Comparison of ENCODE assay signal across 1 cellular context in genomic region chr3:50268276-50268675, GRCh38.
TF ChIP-seq lines count a peak whose summit lies in the region.

No MANE protein-coding gene starts in this region.

TF ChIP-seq in HCT116, 20 proteins besides CTCF, POLR2A, EP300 and RAD21:
- no peak for TF ChIP-seq SIN3A (IDR thresholded peaks at IDR 0.05; ENCODE audit: low read depth)
- no peak for TF ChIP-seq FOSL1 (IDR thresholded peaks at IDR 0.05; ENCODE audit: low read depth)
- TF ChIP-seq ZBTB33 (IDR thresholded peaks at IDR 0.05; ENCODE audit: extremely low read depth, insufficient replicate concordance, low read length), result no peak
- TF ChIP-seq ELF1 (IDR thresholded peaks at IDR 0.05; ENCODE audit: borderline replicate concordance, low read depth), result no peak
- no peak for TF ChIP-seq ZNF274 (IDR thresholded peaks at IDR 0.05; ENCODE audit: low read depth, low read length)
- TF ChIP-seq EGR1 (IDR thresholded peaks at IDR 0.05; ENCODE audit: low read depth), result no peak
- no peak for TF ChIP-seq SRF (IDR thresholded peaks at IDR 0.05; ENCODE audit: low read depth)
- no peak for TF ChIP-seq SP1 (IDR thresholded peaks at IDR 0.05; ENCODE audit: low read depth)
- no peak for TF ChIP-seq CBX3 (IDR thresholded peaks at IDR 0.05; ENCODE audit: low read depth)
- no peak for TF ChIP-seq POLR2AphosphoS5 (IDR thresholded peaks at IDR 0.05; ENCODE audit: low read depth, low read length)
- TF ChIP-seq EZH2 (IDR thresholded peaks at IDR 0.05), result no peak
- TF ChIP-seq ZFX (IDR thresholded peaks at IDR 0.05), result no peak
- TF ChIP-seq CEBPB (IDR thresholded peaks at IDR 0.05; ENCODE audit: low read depth), result no peak
